Comparison of ENCODE assay signal across 23 cellular contexts in genomic region chr1:214574598-214575411, GRCh38. TPM values are rescaled to one million over a fixed set of nuclear protein-coding genes. Genes with fewer than 3 reads are reported as not detected.
DNase-seq lines count a peak whose midpoint lies in the region; ATAC-seq, FAIRE-seq and TF ChIP-seq lines count a peak whose summit lies in the region.
"Had no signal": no experiment of that assay in that cellular context is flagged by ENCODE, and none has a peak within 500 bp of the region (broad histone marks: within the 10 kb centered on the region; RNA-seq: fewer than 3 reads in every experiment).

No MANE protein-coding gene starts in this region.

- H3K36me3 ChIP-seq in esophagus squamous epithelium (no peaks in the 10 kb centered on the region), gastrocnemius medialis (no peaks in the 10 kb centered on the region)
- H3K36me3 ChIP-seq: cardiac muscle cell, heart left ventricle, MG63, neutrophil, uterus had no signal

- TF ChIP-seq CTCF in esophagus squamous epithelium (IDR thresholded peaks at IDR 0.05), result no peak
- TF ChIP-seq CTCF in gastrocnemius medialis (IDR thresholded peaks at IDR 0.05 in 4 of 5, conservative IDR thresholded peaks at IDR 0.05 in 1 of 5), result no peak

- ATAC-seq in gastrocnemius medialis (no peak), HG03460 (IDR thresholded peaks at IDR 0.05; ENCODE audit: unreplicated experiment) (no peak)
- ATAC-seq: heart left ventricle; stimulated activated memory B cell treated with anti-CD40 and anti-IgM and Interleukin-4, amounts not matched to agents 10 μg/mL and 1 μg/mL and 100 μg/mL, for 72 hours had no signal

- peaks cover 0 to 15% (median 14%) of the 10 kb centered on the region in 3 donors for H3K9me3 ChIP-seq in esophagus squamous epithelium
- peaks cover 0 to 6% (median 0%) of the 10 kb centered on the region in 3 donors for H3K9me3 ChIP-seq in gastrocnemius medialis
- H3K9me3 ChIP-seq: neutrophil, uterus had no signal

- TF ChIP-seq POLR2A in esophagus squamous epithelium (IDR thresholded peaks at IDR 0.05), result no peak
- no peak for TF ChIP-seq POLR2A in gastrocnemius medialis (IDR thresholded peaks at IDR 0.05)

- H3K27me3 ChIP-seq in esophagus squamous epithelium (no peaks in the 10 kb centered on the region), gastrocnemius medialis (no peaks in the 10 kb centered on the region)
- H3K27me3 ChIP-seq: cardiac muscle cell, heart left ventricle, MG63, neutrophil, uterus had no signal

- H3K4me1 ChIP-seq in esophagus squamous epithelium (peaks cover 0 to 55% (median 12%) of the 10 kb centered on the region in 3 donors), gastrocnemius medialis (peaks cover 4 to 23% of the 10 kb centered on the region in 2 donors)
- H3K4me1 ChIP-seq: uterus had no signal

- WGBS in esophagus squamous epithelium, 2 donors, result 28 to 52% methylated on average over 3 of the region's 3 CpGs

- no peak overlapping the region for H3K4me3 ChIP-seq in esophagus squamous epithelium
- H3K4me3 ChIP-seq in gastrocnemius medialis, result no peak overlapping the region
- H3K4me3 ChIP-seq: cardiac muscle cell, heart left ventricle, MG63, uterus had no signal

- FAIRE-seq in HTR-8/SVneo (lab: Jason Lieb, UNC), result peak; percentile 40

- in situ Hi-C loops in gastrocnemius medialis (cut with MboI; ENCODE audit: low sequenced_read_pairs in 4 of 4), result loop anchor here (25.0 kb wide), 1 partner anchor 363 kb away; no protein-coding TSS in a partner anchor

- intact Hi-C loops in esophagus squamous epithelium (cut with DNase I), result no loop called here
- intact Hi-C loops in gastrocnemius medialis (cut with DNase I; ENCODE audit: low total_unique reads), result no loop called here

- DNase-seq in HTR-8/SVneo (ENCODE audit: insufficient read length, low spot score) (no peak), amniotic epithelial cell (ENCODE audit: low read depth) (peak; percentile 60), esophagus squamous epithelium (lab: John Stamatoyannopoulos, UW) (no peak), gastrocnemius medialis (no peak), MV-4-11 (lab: John Stamatoyannopoulos, UW) (no peak), SIG-M5 treated with dmso at 0.1 percent for 504 hours (lab: John Stamatoyannopoulos, UW; ENCODE audit: unreplicated experiment) (no peak), cerebellum (ENCODE audit: low spot score) (no peak)
- DNase-seq: activated T-cell treated with anti-CD3 and anti-CD28 coated beads, Interleukin-2, amount 50 U/mL, for 24 hours; amniotic stem cell; H7; heart left ventricle; left colon; mesenchymal stem cell; NCI-H1436 treated with DMSO at 0.1 percent for 48 hours; NCI-H446 treated with DMSO at 0.1 percent for 48 hours; stimulated activated CD4-positive, alpha-beta T cell treated with anti-CD3 and anti-CD28 coated beads, Interleukin-4, amount 100 ng/mL, for 1 hour; uterus had no signal

- peak overlapping the region; percentile 76 to 83 (median 80) for H3K27ac ChIP-seq in esophagus squamous epithelium
- peak overlapping the region in 3 of 4 donors; percentile 40 to 77 (median 49) for H3K27ac ChIP-seq in gastrocnemius medialis
- H3K27ac ChIP-seq: C4-2B, cardiac muscle cell, heart left ventricle, neutrophil, uterus had no signal

RNA-seq across cellular contexts. Expression of gene PTPN14, which starts 23.4 kb away (rescaled TPM):
- total RNA-seq in esophagus squamous epithelium, result 10 to 100 TPM; 14.4 to 28.8 (median 15.7) TPM
- 10 to 100 TPM; 42.8 to 63.8 (median 50.4) TPM for total RNA-seq in gastrocnemius medialis
- 6.0 TPM for total RNA-seq in cerebellum

RNA-seq across cellular contexts. Expression of gene CENPF, which starts 28.2 kb away (rescaled TPM):
- 10 to 100 TPM; 13.8 to 26.3 (median 18.8) TPM for total RNA-seq in esophagus squamous epithelium
- 1 to 10 TPM in 2 of 4 donors, under 1 TPM in 2; 0.25 to 1.9 (median 0.92) TPM for total RNA-seq in gastrocnemius medialis
- 28.4 TPM for total RNA-seq in cerebellum

Comparison
In these comparisons a context has a peak if more than half of its experiments do, and no peak if none do; other contexts are left out.
1. RNA of gene CENPF, which starts 28.2 kb away (total RNA-seq): 28.4 TPM in cerebellum (single experiment) and 13.8 to 26.3 TPM in esophagus squamous epithelium; 0.25 to 1.9 TPM in gastrocnemius medialis; every median in the first group is over 4 times any median in the second.